Comparison of ENCODE assay signal across 8 cellular contexts in the genomic region with DNA sequence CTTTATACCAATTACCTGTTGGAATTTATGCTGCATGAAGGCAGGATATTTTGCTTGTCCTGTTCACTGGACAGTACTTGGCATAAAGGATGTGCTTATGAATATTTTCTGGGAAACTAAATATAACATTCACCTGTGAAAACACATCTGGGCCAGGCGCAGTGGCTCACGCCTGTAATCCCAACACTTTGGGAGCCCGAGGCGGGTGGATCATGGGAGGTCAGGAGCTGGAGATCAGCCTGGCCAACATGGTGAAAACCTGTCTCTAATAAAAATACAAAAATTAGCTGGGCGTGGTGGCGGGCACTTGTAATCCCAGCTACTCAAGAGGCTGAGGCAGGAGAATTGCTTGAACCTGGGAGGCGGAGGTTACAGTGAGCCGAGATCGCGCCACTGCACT. TPM values are rescaled to one million over a fixed set of nuclear protein-coding genes. Genes with fewer than 3 reads are reported as not detected.
DNase-seq lines count a peak whose midpoint lies in the region; ATAC-seq, FAIRE-seq and TF ChIP-seq lines count a peak whose summit lies in the region.
"Not testable (repeated sequence)": the region's sequence is repeated elsewhere in the genome, so short reads cannot be mapped to it uniquely, and the experiment has no call there.

No MANE protein-coding gene starts in this region.

- intact Hi-C loops in kidney (cut with DNase I): not testable (repeated sequence)

- not testable (repeated sequence) for H3K4me3 ChIP-seq in CD4-positive, CD25-positive, alpha-beta regulatory T cell (ENCODE audit: low read depth, low read length); kidney (ENCODE audit: low read length in 2 of 2)

- POLR2A ChIA-PET in T-cell (lab: Charles Lee): not testable (repeated sequence)
- POLR2A ChIA-PET in activated CD4-positive, alpha-beta memory T cell treated with anti-CD3 and anti-CD28 coated beads, Interleukin-2, amount 10 ng/mL, durations not matched to agents 7 days and 5 days (lab: Charles Lee): interaction anchor here (0.9 to 8.6 kb wide), 4 partner anchors 10 to 64 kb away, joined by 3 to 177 read pairs (median 4); no protein-coding TSS in a partner anchor
- POLR2A ChIA-PET in activated naive CD8-positive, alpha-beta T cell treated with anti-CD3 and anti-CD28 coated beads, Interleukin-2, amount 10 ng/mL, durations not matched to agents 7 days and 5 days (lab: Charles Lee): interaction anchor here (0.8 to 1.0 kb wide), 2 partner anchors 64 to 171 kb away, joined by 3 to 4 read pairs; no protein-coding TSS in a partner anchor

- peak overlapping the region in 2 of 3 donors; percentile 47 to 51 for H3K27ac Mint-ChIP-seq in CD4-positive, CD25-positive, alpha-beta regulatory T cell
- H3K27ac Mint-ChIP-seq in T-cell: peak overlapping the region; percentile 57 to 84
- H3K27ac Mint-ChIP-seq in activated CD4-positive, alpha-beta memory T cell treated with anti-CD3 and anti-CD28 coated beads, Interleukin-2, amount 10 ng/mL, durations not matched to agents 7 days and 5 days: peak overlapping the region; percentile 88
- not testable (repeated sequence) for H3K27ac Mint-ChIP-seq in activated T-helper 17 cell treated with anti-CD3 and anti-CD28 coated beads, Interleukin-2, amount 50 U/mL, for 72 hours
- peak overlapping the region; percentile 21 for H3K27ac Mint-ChIP-seq in activated naive CD8-positive, alpha-beta T cell treated with anti-CD3 and anti-CD28 coated beads, Interleukin-2, amount 10 ng/mL, durations not matched to agents 7 days and 5 days
- peak overlapping the region; percentile 9 to 61 (median 40) for H3K27ac Mint-ChIP-seq in nephron
- peak overlapping the region; percentile 56 for H3K27ac Mint-ChIP-seq in stimulated activated naive B cell treated with anti-CD40 and anti-IgM and Interleukin-4, amounts not matched to agents 10 μg/mL and 1 μg/mL and 100 μg/mL, for 72 hours

- H3K9me3 ChIP-seq in CD4-positive, CD25-positive, alpha-beta regulatory T cell (ENCODE audit: control insufficient read depth in 2 of 2, low read length in 2 of 2); kidney (ENCODE audit: control insufficient read depth in 1 of 2, low read length in 2 of 2): not testable (repeated sequence)

- H3K27me3 ChIP-seq in CD4-positive, CD25-positive, alpha-beta regulatory T cell (ENCODE audit: control insufficient read depth, insufficient read depth, low read length): not testable (repeated sequence)

- H3K9ac ChIP-seq in kidney (ENCODE audit: low read length in 2 of 2): not testable (repeated sequence)

- H3K4me1 ChIP-seq in CD4-positive, CD25-positive, alpha-beta regulatory T cell (ENCODE audit: control insufficient read depth, insufficient read depth, low read length, poor library complexity, severe bottlenecking): peaks cover 10% of the 10 kb centered on the region
- not testable (repeated sequence) for H3K4me1 ChIP-seq in kidney (ENCODE audit: control insufficient read depth in 1 of 2, insufficient read depth in 1 of 2, low read depth in 1 of 2, low read length in 2 of 2)

- H3K4me1 Mint-ChIP-seq in CD4-positive, CD25-positive, alpha-beta regulatory T cell: peaks cover 4 to 27% (median 13%) of the 10 kb centered on the region in 4 donors
- H3K4me1 Mint-ChIP-seq in T-cell: peaks cover 20 to 26% (median 25%) of the 10 kb centered on the region in 3 donors
- H3K4me1 Mint-ChIP-seq in activated CD4-positive, alpha-beta memory T cell treated with anti-CD3 and anti-CD28 coated beads, Interleukin-2, amount 10 ng/mL, durations not matched to agents 7 days and 5 days: peaks cover 48% of the 10 kb centered on the region
- not testable (repeated sequence) for H3K4me1 Mint-ChIP-seq in activated T-helper 17 cell treated with anti-CD3 and anti-CD28 coated beads, Interleukin-2, amount 50 U/mL, for 72 hours; nephron
- peaks cover 16% of the 10 kb centered on the region for H3K4me1 Mint-ChIP-seq in activated naive CD8-positive, alpha-beta T cell treated with anti-CD3 and anti-CD28 coated beads, Interleukin-2, amount 10 ng/mL, durations not matched to agents 7 days and 5 days
- H3K4me1 Mint-ChIP-seq in stimulated activated naive B cell treated with anti-CD40 and anti-IgM and Interleukin-4, amounts not matched to agents 10 μg/mL and 1 μg/mL and 100 μg/mL, for 72 hours: peaks cover 9 to 17% of the 10 kb centered on the region in 2 donors

- not testable (repeated sequence) for DNase-seq in CD4-positive, CD25-positive, alpha-beta regulatory T cell; T-cell; activated CD4-positive, alpha-beta memory T cell treated with anti-CD3 and anti-CD28 coated beads, Interleukin-2, amount 10 ng/mL, durations not matched to agents 7 days and 5 days; activated naive CD8-positive, alpha-beta T cell treated with anti-CD3 and anti-CD28 coated beads, Interleukin-2, amount 10 ng/mL, durations not matched to agents 7 days and 5 days; stimulated activated naive B cell treated with anti-CD40 and anti-IgM and Interleukin-4, amounts not matched to agents 10 μg/mL and 1 μg/mL and 100 μg/mL, for 72 hours
- DNase-seq in kidney: peak; percentile 35

- CTCF ChIA-PET in T-cell (lab: Charles Lee): interaction anchor here in 1 of 2 donors (1.0 kb wide), 1 partner anchor 28 kb away, joined by 3 read pairs; no protein-coding TSS in a partner anchor
- CTCF ChIA-PET in activated CD4-positive, alpha-beta memory T cell treated with anti-CD3 and anti-CD28 coated beads, Interleukin-2, amount 10 ng/mL, durations not matched to agents 7 days and 5 days (lab: Charles Lee): not testable (repeated sequence)

- peak overlapping the region; percentile 81 to 93 (median 85) for H3K4me3 Mint-ChIP-seq in CD4-positive, CD25-positive, alpha-beta regulatory T cell
- H3K4me3 Mint-ChIP-seq in T-cell (peak overlapping the region; percentile 73 to 89 (median 74)), nephron (peak overlapping the region; percentile 61 to 74 (median 66))
- peak overlapping the region; percentile 83 for H3K4me3 Mint-ChIP-seq in activated CD4-positive, alpha-beta memory T cell treated with anti-CD3 and anti-CD28 coated beads, Interleukin-2, amount 10 ng/mL, durations not matched to agents 7 days and 5 days
- peak overlapping the region; percentile 90 for H3K4me3 Mint-ChIP-seq in activated T-helper 17 cell treated with anti-CD3 and anti-CD28 coated beads, Interleukin-2, amount 50 U/mL, for 72 hours
- H3K4me3 Mint-ChIP-seq in activated naive CD8-positive, alpha-beta T cell treated with anti-CD3 and anti-CD28 coated beads, Interleukin-2, amount 10 ng/mL, durations not matched to agents 7 days and 5 days: peak overlapping the region; percentile 85
- H3K4me3 Mint-ChIP-seq in stimulated activated naive B cell treated with anti-CD40 and anti-IgM and Interleukin-4, amounts not matched to agents 10 μg/mL and 1 μg/mL and 100 μg/mL, for 72 hours: peak overlapping the region in 1 of 2 donors; percentile 58

- H3K36me3 ChIP-seq in CD4-positive, CD25-positive, alpha-beta regulatory T cell (ENCODE audit: control insufficient read depth, insufficient read depth, low read length); kidney (ENCODE audit: control insufficient read depth in 1 of 2, insufficient read depth in 2 of 2, low read length in 2 of 2): not testable (repeated sequence)

- not testable (repeated sequence) for H3K27ac ChIP-seq in CD4-positive, CD25-positive, alpha-beta regulatory T cell (ENCODE audit: insufficient read depth, low read length, poor library complexity, severe bottlenecking); kidney (ENCODE audit: low read depth in 2 of 2, low read length in 2 of 2)

- H3K27me3 Mint-ChIP-seq in CD4-positive, CD25-positive, alpha-beta regulatory T cell; T-cell; activated CD4-positive, alpha-beta memory T cell treated with anti-CD3 and anti-CD28 coated beads, Interleukin-2, amount 10 ng/mL, durations not matched to agents 7 days and 5 days; activated T-helper 17 cell treated with anti-CD3 and anti-CD28 coated beads, Interleukin-2, amount 50 U/mL, for 72 hours; activated naive CD8-positive, alpha-beta T cell treated with anti-CD3 and anti-CD28 coated beads, Interleukin-2, amount 10 ng/mL, durations not matched to agents 7 days and 5 days; nephron (ENCODE audit: low read depth); stimulated activated naive B cell treated with anti-CD40 and anti-IgM and Interleukin-4, amounts not matched to agents 10 μg/mL and 1 μg/mL and 100 μg/mL, for 72 hours: not testable (repeated sequence)

- not testable (repeated sequence) for H3K36me3 Mint-ChIP-seq in CD4-positive, CD25-positive, alpha-beta regulatory T cell; T-cell; activated naive CD8-positive, alpha-beta T cell treated with anti-CD3 and anti-CD28 coated beads, Interleukin-2, amount 10 ng/mL, durations not matched to agents 7 days and 5 days; nephron (ENCODE audit: low read depth); stimulated activated naive B cell treated with anti-CD40 and anti-IgM and Interleukin-4, amounts not matched to agents 10 μg/mL and 1 μg/mL and 100 μg/mL, for 72 hours
- peaks cover 30% of the 10 kb centered on the region for H3K36me3 Mint-ChIP-seq in activated CD4-positive, alpha-beta memory T cell treated with anti-CD3 and anti-CD28 coated beads, Interleukin-2, amount 10 ng/mL, durations not matched to agents 7 days and 5 days (ENCODE audit: low read depth)
- peaks cover 29% of the 10 kb centered on the region for H3K36me3 Mint-ChIP-seq in activated T-helper 17 cell treated with anti-CD3 and anti-CD28 coated beads, Interleukin-2, amount 50 U/mL, for 72 hours (ENCODE audit: low read depth)

- not testable (repeated sequence) for FAIRE-seq in kidney (lab: Jason Lieb, UNC)

- TF ChIP-seq CTCF in kidney (IDR thresholded peaks at IDR 0.05; ENCODE audit: borderline replicate concordance, extremely low read depth, insufficient read depth); nephron (IDR thresholded peaks at IDR 0.05; ENCODE audit: unreplicated experiment in 3 of 3): not testable (repeated sequence)

- H3K9me3 Mint-ChIP-seq in CD4-positive, CD25-positive, alpha-beta regulatory T cell; T-cell; activated CD4-positive, alpha-beta memory T cell treated with anti-CD3 and anti-CD28 coated beads, Interleukin-2, amount 10 ng/mL, durations not matched to agents 7 days and 5 days; activated T-helper 17 cell treated with anti-CD3 and anti-CD28 coated beads, Interleukin-2, amount 50 U/mL, for 72 hours; activated naive CD8-positive, alpha-beta T cell treated with anti-CD3 and anti-CD28 coated beads, Interleukin-2, amount 10 ng/mL, durations not matched to agents 7 days and 5 days; nephron; stimulated activated naive B cell treated with anti-CD40 and anti-IgM and Interleukin-4, amounts not matched to agents 10 μg/mL and 1 μg/mL and 100 μg/mL, for 72 hours: not testable (repeated sequence)

- ATAC-seq in CD4-positive, CD25-positive, alpha-beta regulatory T cell (ENCODE audit: low read depth in 2 of 2); T-cell (replicated peaks in 1 of 4); activated T-helper 17 cell treated with anti-CD3 and anti-CD28 coated beads, Interleukin-2, amount 50 U/mL, for 72 hours (replicated peaks); activated naive CD8-positive, alpha-beta T cell treated with anti-CD3 and anti-CD28 coated beads, Interleukin-2, amount 10 ng/mL, durations not matched to agents 7 days and 5 days (ENCODE audit: low read depth); stimulated activated naive B cell treated with anti-CD40 and anti-IgM and Interleukin-4, amounts not matched to agents 10 μg/mL and 1 μg/mL and 100 μg/mL, for 72 hours (replicated peaks): not testable (repeated sequence)

RNA-seq across cellular contexts. Expression of gene P2RX4, which starts 1.4 kb away (rescaled TPM):
- total RNA-seq in CD4-positive, CD25-positive, alpha-beta regulatory T cell: 38.1 TPM
- polyA plus RNA-seq in CD4-positive, CD25-positive, alpha-beta regulatory T cell: 10 to 100 TPM; 27.8 to 33.7 (median 28.4) TPM
- total RNA-seq in T-cell (10 to 100 TPM; 36.2 to 62.3 (median 36.9) TPM), kidney (36.2 TPM)
- total RNA-seq in activated CD4-positive, alpha-beta memory T cell treated with anti-CD3 and anti-CD28 coated beads, Interleukin-2, amount 10 ng/mL, durations not matched to agents 7 days and 5 days: 100 to 1,000 TPM; 117 to 125 TPM
- total RNA-seq in activated T-helper 17 cell treated with anti-CD3 and anti-CD28 coated beads, Interleukin-2, amount 50 U/mL, for 72 hours: 10 to 100 TPM; 31.6 to 45.3 TPM
- 10 to 100 TPM; 50.7 to 52.9 TPM for total RNA-seq in activated naive CD8-positive, alpha-beta T cell treated with anti-CD3 and anti-CD28 coated beads, Interleukin-2, amount 10 ng/mL, durations not matched to agents 7 days and 5 days
- 28.8 TPM for polyA plus RNA-seq in kidney (ENCODE audit: insufficient read depth, low read depth, low replicate concordance)
